Comparison of ENCODE assay signal across 32 cellular contexts in genomic region chr1:44336668-44337067, GRCh38.
"Had no signal": no experiment of that assay in that cellular context is flagged by ENCODE, and none has a peak within 500 bp of the region (broad histone marks: within the 10 kb centered on the region; RNA-seq: fewer than 3 reads in every experiment).

No MANE protein-coding gene starts in this region.

- H3K27me3 ChIP-seq: heart right ventricle, hepatocyte, left lung, neural progenitor cell, neutrophil, right atrium auricular region, right lobe of liver, stomach, testis, thyroid gland, transverse colon, upper lobe of left lung, vagina had no signal

- H3K4me1 ChIP-seq: heart right ventricle, left lung, lower lobe of right lung, parathyroid adenoma, right atrium auricular region, right lobe of liver, stomach, testis, thyroid gland, transverse colon, upper lobe of left lung, vagina had no signal

- H3K27me3 Mint-ChIP-seq: naive thymus-derived CD4-positive, alpha-beta T cell; stimulated activated naive B cell treated with anti-CD40 and anti-IgM and Interleukin-4, amounts not matched to agents 10 μg/mL and 1 μg/mL and 100 μg/mL, for 72 hours had no signal

- H3K27ac ChIP-seq: heart right ventricle, hepatocyte, left lung, lower lobe of right lung, neural progenitor cell, neutrophil, parathyroid adenoma, psoas muscle, right atrium auricular region, right lobe of liver, skin epidermis, stomach, testis, thyroid gland, transverse colon, upper lobe of left lung, vagina had no signal

- ATAC-seq: heart right ventricle; left colon; left lung; lower lobe of right lung; naive thymus-derived CD4-positive, alpha-beta T cell; psoas muscle; right lobe of liver; stimulated activated naive B cell treated with anti-CD40 and anti-IgM and Interleukin-4, amounts not matched to agents 10 μg/mL and 1 μg/mL and 100 μg/mL, for 72 hours; stimulated activated naive CD8-positive, alpha-beta T cell treated with anti-CD3 and anti-CD28 coated beads, Interleukin-15, Interleukin-2, amounts not matched to agents 100 U/mL and 50 U/mL, for 24 hours had no signal

- H3K9ac ChIP-seq: neural progenitor cell, parathyroid adenoma had no signal

- H3K9me3 ChIP-seq: left lung, lower lobe of right lung, neutrophil, psoas muscle, right atrium auricular region, right lobe of liver, testis, thyroid gland, transverse colon, upper lobe of left lung, vagina had no signal

- H3K9me3 Mint-ChIP-seq: neural progenitor cell had no signal

- H3K4me3 Mint-ChIP-seq: mesothelial cell of epicardium; naive thymus-derived CD4-positive, alpha-beta T cell; nephron progenitor cell; neural progenitor cell; stimulated activated naive B cell treated with anti-CD40 and anti-IgM and Interleukin-4, amounts not matched to agents 10 μg/mL and 1 μg/mL and 100 μg/mL, for 72 hours had no signal

- DNase-seq: heart right ventricle; islet precursor cell; kidney glomerular epithelial cell; left colon; left lung; lower lobe of right lung; mammary epithelial cell; mesendoderm; naive thymus-derived CD4-positive, alpha-beta T cell; nephron progenitor cell; occipital lobe; psoas muscle; right lobe of liver; stimulated activated CD4-positive, alpha-beta T cell treated with anti-CD3 and anti-CD28 coated beads, Interleukin-12 subunit alpha, Interleukin-12 subunit beta, amount 100 ng/mL, for 4 hours; stimulated activated CD4-positive, alpha-beta T cell treated with anti-CD3 and anti-CD28 coated beads, Interleukin-15, amount 100 ng/mL, for 24 hours; stimulated activated CD4-positive, alpha-beta T cell treated with anti-CD3 and anti-CD28 coated beads, Interleukin-2, amount 100 ng/mL, for 24 hours; stimulated activated CD4-positive, alpha-beta T cell treated with anti-CD3 and anti-CD28 coated beads, Interleukin-4, amount 100 ng/mL, for 1 hour; stimulated activated naive B cell treated with anti-CD40 and anti-IgM and Interleukin-4, amounts not matched to agents 10 μg/mL and 1 μg/mL and 100 μg/mL, for 72 hours; stimulated activated naive CD8-positive, alpha-beta T cell treated with anti-CD3 and anti-CD28 coated beads, Interleukin-15, Interleukin-2, amounts not matched to agents 100 U/mL and 50 U/mL, for 24 hours; stomach; testis; thyroid gland; transverse colon; upper lobe of left lung had no signal

- H3K4me1 Mint-ChIP-seq: mesothelial cell of epicardium had no signal

- H3K27ac Mint-ChIP-seq: mesothelial cell of epicardium; naive thymus-derived CD4-positive, alpha-beta T cell; nephron progenitor cell; neural progenitor cell; stimulated activated naive B cell treated with anti-CD40 and anti-IgM and Interleukin-4, amounts not matched to agents 10 μg/mL and 1 μg/mL and 100 μg/mL, for 72 hours had no signal

- H3K36me3 ChIP-seq: neural progenitor cell had no signal

- H3K4me3 ChIP-seq: heart right ventricle, hepatocyte, left lung, lower lobe of right lung, neural progenitor cell, psoas muscle, right atrium auricular region, right lobe of liver, skin epidermis, stomach, testis, thyroid gland, transverse colon, upper lobe of left lung, vagina had no signal
